Comparison of ENCODE assay signal across 11 cellular contexts in the genomic region with DNA sequence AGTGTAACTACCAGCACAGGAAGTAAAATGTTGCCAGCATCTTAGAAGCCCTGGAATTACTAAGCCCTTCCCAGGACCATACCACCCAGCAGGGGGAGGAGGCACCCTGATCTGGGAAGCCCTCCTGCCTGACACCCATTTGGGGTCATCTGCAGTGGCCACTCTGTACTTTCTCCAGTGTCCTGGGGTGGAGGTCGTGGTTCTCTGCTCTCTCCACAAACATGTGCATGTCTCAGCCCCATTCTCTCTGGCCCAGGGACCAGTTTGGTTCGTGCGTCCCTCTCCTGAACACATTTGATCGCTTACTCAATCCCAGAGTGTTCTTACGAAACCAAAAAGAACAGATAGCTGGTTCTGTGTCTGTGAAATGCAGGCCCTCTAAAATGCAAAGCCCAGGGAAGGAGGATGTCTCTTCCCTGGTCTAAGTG.
A peak's percentile ranks its signal among the peaks of the same experiment; 100 is the strongest.
DNase-seq lines count a peak whose midpoint lies in the region; ATAC-seq and TF ChIP-seq lines count a peak whose summit lies in the region.
"Had no signal": no experiment of that assay in that cellular context is flagged by ENCODE, and none has a peak within 500 bp of the region (broad histone marks: within the 10 kb centered on the region; RNA-seq: fewer than 3 reads in every experiment).

No MANE protein-coding gene starts in this region.

- TF ChIP-seq CTCF in epithelial cell of esophagus (IDR thresholded peaks at IDR 0.05; ENCODE audit: insufficient read depth, low read depth, low read length, missing control alignments) (no peak), retinal pigment epithelial cell (conservative IDR thresholded peaks at IDR 0.05; ENCODE audit: low read depth, low read length) (peak; percentile 11)

- ATAC-seq in HG02973 (IDR thresholded peaks at IDR 0.05; ENCODE audit: unreplicated experiment) (no peak), GM19023 (IDR thresholded peaks at IDR 0.05; ENCODE audit: unreplicated experiment) (no peak)

- DNase-seq in GM04504 (ENCODE audit: low read depth) (peak; percentile 52), NOMO-1 treated with dmso at 0.1 percent for 144 hours (lab: John Stamatoyannopoulos, UW; ENCODE audit: unreplicated experiment) (peak; percentile 23), epithelial cell of esophagus (ENCODE audit: low read depth) (peak; percentile 14), retinal pigment epithelial cell (ENCODE audit: low read depth) (no peak), C1 segment of cervical spinal cord (lab: John Stamatoyannopoulos, UW) (no peak)
- DNase-seq: activated T-cell treated with anti-CD3 and anti-CD28 coated beads, Interleukin-2, amount 50 U/mL, for 1 hour; NCI-H1092 treated with DMSO at 0.1 percent for 48 hours; small intestine; stimulated activated CD8-positive, alpha-beta memory T cell treated with anti-CD3 and anti-CD28 coated beads, Interleukin-4, amount 100 ng/mL, for 48 hours had no signal

- H3K4me3 ChIP-seq in epithelial cell of esophagus (ENCODE audit: low read length) (no peak overlapping the region), retinal pigment epithelial cell (ENCODE audit: low read length) (no peak overlapping the region)

Comparison
In these comparisons a context has a peak if more than half of its experiments do, and no peak if none do; other contexts are left out.
1. DNase-seq: peak in GM04504 (single experiment), NOMO-1 treated with dmso at 0.1 percent for 144 hours (single experiment) and epithelial cell of esophagus (single experiment); none in retinal pigment epithelial cell (single experiment) and C1 segment of cervical spinal cord (0 of 14).